9 cellular contexts compared by ENCODE assay signal in the genomic region with DNA sequence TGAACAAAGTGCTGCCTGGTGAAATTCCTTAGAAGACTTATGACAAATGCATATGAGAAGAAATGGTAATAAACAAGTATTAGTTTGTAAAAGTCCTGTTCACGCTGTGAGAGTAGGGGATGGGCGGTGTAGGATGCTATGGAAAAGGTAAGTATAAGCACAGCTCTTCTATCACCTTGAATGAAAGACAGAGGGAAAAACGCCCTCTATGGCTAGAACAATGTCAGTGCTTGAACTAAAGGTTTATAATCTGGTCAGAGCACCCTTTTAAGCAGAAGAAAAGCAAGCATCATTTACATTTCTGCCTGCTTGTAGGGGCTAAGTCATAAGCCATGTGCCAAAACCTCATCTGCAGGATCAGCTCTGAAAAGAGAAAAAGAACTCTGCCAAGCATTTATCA.
A peak's percentile ranks its signal among the peaks of the same experiment; 100 is the strongest.
DNase-seq lines count a peak whose midpoint lies in the region; ATAC-seq, FAIRE-seq and TF ChIP-seq lines count a peak whose summit lies in the region.
"Had no signal": no experiment of that assay in that cellular context is flagged by ENCODE, and none has a peak within 500 bp of the region (broad histone marks: within the 10 kb centered on the region; RNA-seq: fewer than 3 reads in every experiment).

No MANE protein-coding gene starts in this region.

- H3K9me2 ChIP-seq in DOHH2 (replicated peaks; ENCODE audit: control insufficient read depth, low read length) = no peaks in the 10 kb centered on the region

- no peaks in the 10 kb centered on the region for H3K9me3 Mint-ChIP-seq in stimulated activated effector memory CD8-positive, alpha-beta T cell treated with anti-CD3 and anti-CD28 coated beads, Interleukin-12 subunit alpha, Interleukin-12 subunit beta, amount 100 ng/mL, for 72 hours
- no peaks in the 10 kb centered on the region for H3K9me3 Mint-ChIP-seq in T-cell

- no peaks in the 10 kb centered on the region for H4K20me1 ChIP-seq in DOHH2 (ENCODE audit: control insufficient read depth, insufficient read depth, low read depth, low read length)
- no peaks in the 10 kb centered on the region for H4K20me1 ChIP-seq in GM12878 (ENCODE audit: control insufficient read depth, insufficient read depth)

- no peak for FAIRE-seq in GM12878 (lab: Jason Lieb, UNC)
- FAIRE-seq: TTC549 had no signal

- peak; percentile 56 for TF ChIP-seq RAD21 in GM12878 (IDR thresholded peaks at IDR 0.05; ENCODE audit: insufficient read depth, low read depth, low read length)

- H3K4me1 Mint-ChIP-seq in stimulated activated effector memory CD8-positive, alpha-beta T cell treated with anti-CD3 and anti-CD28 coated beads, Interleukin-12 subunit alpha, Interleukin-12 subunit beta, amount 100 ng/mL, for 72 hours = peaks cover 2% of the 10 kb centered on the region
- no peaks in the 10 kb centered on the region for H3K4me1 Mint-ChIP-seq in T-cell

- 50% methylated on average over 3 of the region's 3 CpGs for WGBS in GM12878 (ENCODE audit: insufficient coverage, insufficient replicate concordance, low lambda C conversion rate, missing lambda C conversion rate)

- intact Hi-C loops in GM12878 (cut with micrococcal nuclease; ENCODE audit: unreplicated experiment) = no loop called here

- no peak overlapping the region for H3K4me3 Mint-ChIP-seq in stimulated activated effector memory CD8-positive, alpha-beta T cell treated with anti-CD3 and anti-CD28 coated beads, Interleukin-12 subunit alpha, Interleukin-12 subunit beta, amount 100 ng/mL, for 72 hours
- no peak overlapping the region for H3K4me3 Mint-ChIP-seq in T-cell

- no peaks in the 10 kb centered on the region for H3K27me3 Mint-ChIP-seq in T-cell

- no peak for TF ChIP-seq POLR2A in GM12878 (IDR thresholded peaks at IDR 0.05; ENCODE audit: low read depth, low read length)

- H3K27ac Mint-ChIP-seq in stimulated activated effector memory CD8-positive, alpha-beta T cell treated with anti-CD3 and anti-CD28 coated beads, Interleukin-12 subunit alpha, Interleukin-12 subunit beta, amount 100 ng/mL, for 72 hours = no peak overlapping the region
- no peak overlapping the region for H3K27ac Mint-ChIP-seq in T-cell

- H2AFZ ChIP-seq in GM12878 (ENCODE audit: control insufficient read depth, low read depth, low read length) = no peak overlapping the region

- H3K9ac ChIP-seq in GM12878 (ENCODE audit: control insufficient read depth, insufficient read depth, low read length) = no peak overlapping the region

- H3K36me3 Mint-ChIP-seq in stimulated activated effector memory CD8-positive, alpha-beta T cell treated with anti-CD3 and anti-CD28 coated beads, Interleukin-12 subunit alpha, Interleukin-12 subunit beta, amount 100 ng/mL, for 72 hours = no peaks in the 10 kb centered on the region
- H3K36me3 Mint-ChIP-seq in T-cell = no peaks in the 10 kb centered on the region

- H3K27ac ChIP-seq in DOHH2 (ENCODE audit: low read depth, low read length) = no peak overlapping the region
- H3K27ac ChIP-seq in GM12878 (ENCODE audit: control insufficient read depth, insufficient read depth) = no peak overlapping the region

- POLR2A ChIA-PET in GM12878 (lab: Charles Lee) = interaction anchor here (0.6 kb wide), 1 partner anchor 186 kb away, joined by 10 read pairs; no protein-coding TSS in a partner anchor
- POLR2A ChIA-PET in T-cell (lab: Charles Lee) = no interaction called here

- H3K4me1 ChIP-seq in DOHH2 (ENCODE audit: control insufficient read depth, low read length) (no peaks in the 10 kb centered on the region), GM12878 (ENCODE audit: control insufficient read depth, insufficient read depth, low read length) (peaks cover 6% of the 10 kb centered on the region)

- no peaks in the 10 kb centered on the region for H3F3A ChIP-seq in DOHH2 (ENCODE audit: control insufficient read depth, insufficient read depth)

- H3K4me3 ChIP-seq in DOHH2 (ENCODE audit: low read length) = no peak overlapping the region
- H3K4me3 ChIP-seq in GM12878 = no peak overlapping the region

- TF ChIP-seq EP300 in GM12878 (IDR thresholded peaks at IDR 0.05; ENCODE audit: borderline replicate concordance in 1 of 2, control insufficient read depth in 1 of 2, low read depth in 2 of 2, low read length in 2 of 2) = no peak

- TF ChIP-seq CTCF in DOHH2 (IDR thresholded peaks at IDR 0.05; ENCODE audit: low read depth, low read length, poor library complexity, severe bottlenecking) (peak; percentile 67), GM12878 (IDR thresholded peaks at IDR 0.05 in 2 of 3, conservative IDR thresholded peaks at IDR 0.05 in 1 of 3; ENCODE audit: control insufficient read depth in 2 of 3, extremely low read depth in 1 of 3, insufficient read depth in 1 of 3, low read depth in 3 of 3, low read length in 3 of 3) (peak; percentile 31 to 47 (median 36); a peak in 5 of 6 replicates)

- BruUV-seq in GM12878 (replicated peaks; lab: Mats Ljungman, UMichigan) = no TSS peak

- H3K9me3 ChIP-seq in DOHH2 (ENCODE audit: control insufficient read depth, insufficient read depth, low read length) (no peaks in the 10 kb centered on the region), GM12878 (replicated peaks; ENCODE audit: control insufficient read depth, insufficient read depth, low read length) (no peaks in the 10 kb centered on the region)

- H3K27me3 ChIP-seq in DOHH2 (ENCODE audit: control insufficient read depth, low read length) = no peaks in the 10 kb centered on the region
- no peaks in the 10 kb centered on the region for H3K27me3 ChIP-seq in GM12878 (replicated peaks in 1 of 2; ENCODE audit: control insufficient read depth in 2 of 2, insufficient read depth in 2 of 2, low read length in 1 of 2)

- SMC1A ChIA-PET in GM12878 (lab: Charles Lee; ENCODE audit: uncharacterized antibody, unreplicated experiment) = interaction anchor here (0.7 to 4.0 kb wide), 14 partner anchors 10 to 438 kb away, joined by 3 to 22 read pairs (median 5); no protein-coding TSS in a partner anchor

- RAD21 ChIA-PET in GM12878 (lab: Charles Lee; ENCODE audit: unreplicated experiment) = interaction anchor here (1.2 to 2.2 kb wide), 6 partner anchors 11 to 213 kb away, joined by 3 to 18 read pairs (median 7); no protein-coding TSS in a partner anchor

- CTCF ChIA-PET in GM12878 (lab: Yijun Ruan, JAX) (interaction anchor here (0.9 to 7.3 kb wide), 30 partner anchors 8 to 468 kb away, joined by 3 to 68 read pairs (median 4); partner anchors contain the start of gene SCAMP1), T-cell (lab: Charles Lee) (interaction anchor here in 1 of 2 donors (0.6 kb wide), 1 partner anchor 208 kb away, joined by 3 read pairs; no protein-coding TSS in a partner anchor)

- ATAC-seq in GM12878 (peak; percentile 59), T-cell (replicated peaks in 1 of 4) (no peak), HG03159 (IDR thresholded peaks at IDR 0.05; ENCODE audit: unreplicated experiment) (no peak), GM21367 (IDR thresholded peaks at IDR 0.05; ENCODE audit: unreplicated experiment) (no peak)
- ATAC-seq in stimulated activated effector memory CD8-positive, alpha-beta T cell treated with anti-CD3 and anti-CD28 coated beads, Interleukin-12 subunit alpha, Interleukin-12 subunit beta, amount 100 ng/mL, for 72 hours = no peak

- H3K36me3 ChIP-seq in DOHH2 (ENCODE audit: control insufficient read depth, low read length) (no peaks in the 10 kb centered on the region), GM12878 (ENCODE audit: control insufficient read depth in 2 of 2, insufficient read depth in 2 of 2, low read length in 1 of 2) (no peaks in the 10 kb centered on the region; a peak in 2 of 4 replicates)

- H3K4me2 ChIP-seq in DOHH2 (ENCODE audit: low read length) (no peak overlapping the region), GM12878 (ENCODE audit: control insufficient read depth, insufficient read depth) (no peak overlapping the region)

- in situ Hi-C loops in GM12878 (cut with MboI) = no loop called here

- H3K79me2 ChIP-seq in DOHH2 (ENCODE audit: control insufficient read depth, low read length) = no peaks in the 10 kb centered on the region
- H3K79me2 ChIP-seq in GM12878 (ENCODE audit: control insufficient read depth, insufficient read depth, low read length) = no peaks in the 10 kb centered on the region

- DNase-seq in LHCN-M2 (ENCODE audit: low read depth) (peak; percentile 48), GM12878 (ENCODE audit: low read depth, low spot score) (no peak), midbrain (lab: John Stamatoyannopoulos, UW) (peak; percentile 19), T-cell (no peak)
- no peak for DNase-seq in stimulated activated effector memory CD8-positive, alpha-beta T cell treated with anti-CD3 and anti-CD28 coated beads, Interleukin-12 subunit alpha, Interleukin-12 subunit beta, amount 100 ng/mL, for 72 hours (ENCODE audit: low spot score in 2 of 2)

TF ChIP-seq in GM12878, 131 proteins besides CTCF, POLR2A, EP300 and RAD21:
- peak; percentile 41; the same call in 1 of the 2 replicates for TF ChIP-seq SMC3 (IDR thresholded peaks at IDR 0.05; ENCODE audit: borderline replicate concordance, low read length)
- no peak for TF ChIP-seq CHD4 (IDR thresholded peaks at IDR 0.05)
- no peak for TF ChIP-seq LARP7 (IDR thresholded peaks at IDR 0.05)

Comparison
In these comparisons a context has a peak if more than half of its experiments do, and no peak if none do; other contexts are left out.
1. DNase-seq: peak in LHCN-M2 (single experiment) and midbrain (single experiment); none in GM12878 (single experiment), stimulated activated effector memory CD8-positive, alpha-beta T cell treated with anti-CD3 and anti-CD28 coated beads, Interleukin-12 subunit alpha, Interleukin-12 subunit beta, amount 100 ng/mL, for 72 hours (0 of 2) and T-cell (0 of 34).